Comparison of ENCODE assay signal across 1 cellular context in the genomic region with DNA sequence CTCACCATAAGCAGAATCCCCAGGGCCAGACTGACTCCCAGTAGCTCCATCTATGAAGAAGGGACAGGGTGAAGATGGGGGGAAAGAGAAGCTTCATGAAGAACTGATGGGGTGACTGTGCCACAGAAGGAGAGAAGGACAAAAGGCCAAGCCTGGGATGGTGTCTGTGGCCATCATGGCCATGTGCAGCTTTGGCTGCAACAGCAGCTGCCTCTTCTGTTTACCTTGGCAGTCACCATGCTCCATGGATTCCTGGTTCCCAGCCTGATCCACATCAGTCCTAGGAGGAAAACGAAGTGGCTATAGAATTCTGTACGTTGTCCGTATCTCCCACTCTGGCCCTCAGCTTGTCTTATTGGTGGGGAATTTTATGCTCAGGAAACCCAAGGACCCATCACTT.
TF ChIP-seq lines count a peak whose summit lies in the region.

No MANE protein-coding gene starts in this region.

TF ChIP-seq in HepG2, 621 proteins besides CTCF, POLR2A, EP300 and RAD21:
- TF ChIP-seq BORCS8-MEF2B (CRISPR knock-in tag; IDR thresholded peaks at IDR 0.05) (no peak), RAD51 (IDR thresholded peaks at IDR 0.05; ENCODE audit: borderline replicate concordance) (no peak), ZNF674 (CRISPR knock-in tag; IDR thresholded peaks at IDR 0.05; ENCODE audit: low read depth) (no peak), MATR3 (CRISPR knock-in tag; IDR thresholded peaks at IDR 0.05) (no peak), ATF7 (IDR thresholded peaks at IDR 0.05) (no peak), ATF7 (CRISPR knock-in tag; IDR thresholded peaks at IDR 0.05) (no peak), JUN (CRISPR knock-in tag; IDR thresholded peaks at IDR 0.05) (no peak), ONECUT2 (CRISPR knock-in tag; IDR thresholded peaks at IDR 0.05) (no peak), ZNF207 (IDR thresholded peaks at IDR 0.05; ENCODE audit: borderline replicate concordance) (no peak), ZNF367 (CRISPR knock-in tag; IDR thresholded peaks at IDR 0.05; ENCODE audit: borderline replicate concordance) (no peak), ZNF282 (IDR thresholded peaks at IDR 0.05; ENCODE audit: partially characterized antibody) (no peak), ZBTB7B (CRISPR knock-in tag; IDR thresholded peaks at IDR 0.05) (no peak), ELF1 (CRISPR knock-in tag; IDR thresholded peaks at IDR 0.05) (no peak)
- TF ChIP-seq, protein P1, sequence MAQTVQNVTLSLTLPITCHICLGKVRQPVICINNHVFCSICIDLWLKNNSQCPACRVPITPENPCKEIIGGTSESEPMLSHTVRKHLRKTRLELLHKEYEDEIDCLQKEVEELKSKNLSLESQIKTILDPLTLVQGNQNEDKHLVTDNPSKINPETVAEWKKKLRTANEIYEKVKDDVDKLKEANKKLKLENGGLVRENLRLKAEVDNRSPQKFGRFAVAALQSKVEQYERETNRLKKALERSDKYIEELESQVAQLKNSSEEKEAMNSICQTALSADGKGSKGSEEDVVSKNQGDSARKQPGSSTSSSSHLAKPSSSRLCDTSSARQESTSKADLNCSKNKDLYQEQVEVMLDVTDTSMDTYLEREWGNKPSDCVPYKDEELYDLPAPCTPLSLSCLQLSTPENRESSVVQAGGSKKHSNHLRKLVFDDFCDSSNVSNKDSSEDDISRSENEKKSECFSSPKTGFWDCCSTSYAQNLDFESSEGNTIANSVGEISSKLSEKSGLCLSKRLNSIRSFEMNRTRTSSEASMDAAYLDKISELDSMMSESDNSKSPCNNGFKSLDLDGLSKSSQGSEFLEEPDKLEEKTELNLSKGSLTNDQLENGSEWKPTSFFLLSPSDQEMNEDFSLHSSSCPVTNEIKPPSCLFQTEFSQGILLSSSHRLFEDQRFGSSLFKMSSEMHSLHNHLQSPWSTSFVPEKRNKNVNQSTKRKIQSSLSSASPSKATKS (CRISPR knock-in tag; IDR thresholded peaks at IDR 0.05): no peak
